In the genomic region with DNA sequence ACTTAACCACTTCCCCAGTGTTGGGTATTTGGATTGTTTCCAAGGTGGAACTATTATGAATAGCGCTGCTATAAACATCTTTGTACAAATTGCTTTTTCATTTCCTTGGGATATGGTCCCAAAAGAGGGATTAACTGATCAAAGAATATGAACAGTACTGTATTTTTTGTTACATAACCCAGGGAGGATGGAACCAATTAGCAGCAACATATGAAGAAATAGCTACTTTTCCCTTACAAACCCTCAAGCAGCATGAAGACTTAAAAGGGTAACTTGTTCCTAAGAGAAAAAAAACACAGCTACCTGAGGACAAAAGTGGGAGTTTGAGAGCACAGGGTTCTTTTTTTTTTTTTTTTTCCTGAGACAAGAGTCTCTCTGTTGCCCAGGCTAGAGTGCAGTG, we compare ENCODE assay signal across 9 cellular contexts. TPM values are rescaled to one million over a fixed set of nuclear protein-coding genes. Genes with fewer than 3 reads are reported as not detected.
"Had no signal": no experiment of that assay in that cellular context is flagged by ENCODE, and none has a peak within 500 bp of the region (broad histone marks: within the 10 kb centered on the region; RNA-seq: fewer than 3 reads in every experiment).

No MANE protein-coding gene starts in this region.

- FAIRE-seq: H54, HTR-8/SVneo, K562 had no signal

- H3K4me3 ChIP-seq: GM23248, K562 had no signal

- H3K9ac ChIP-seq: GM23248 had no signal

- H2AFZ ChIP-seq: GM23248 had no signal

- H3K27ac ChIP-seq: GM23248 had no signal

- DNase-seq: GM23248, GOT3, H9, HCEC 1CT, IMR-90 had no signal

RNA-seq across cellular contexts. Expression of a gene that starts 13.1 kb away (rescaled TPM):
- total RNA-seq: GM23248, H9, HT-29, IMR-90 had no signal
- polyA plus RNA-seq: GM23248, IMR-90 had no signal
